Comparison of ENCODE assay signal across 25 cellular contexts in the genomic region with DNA sequence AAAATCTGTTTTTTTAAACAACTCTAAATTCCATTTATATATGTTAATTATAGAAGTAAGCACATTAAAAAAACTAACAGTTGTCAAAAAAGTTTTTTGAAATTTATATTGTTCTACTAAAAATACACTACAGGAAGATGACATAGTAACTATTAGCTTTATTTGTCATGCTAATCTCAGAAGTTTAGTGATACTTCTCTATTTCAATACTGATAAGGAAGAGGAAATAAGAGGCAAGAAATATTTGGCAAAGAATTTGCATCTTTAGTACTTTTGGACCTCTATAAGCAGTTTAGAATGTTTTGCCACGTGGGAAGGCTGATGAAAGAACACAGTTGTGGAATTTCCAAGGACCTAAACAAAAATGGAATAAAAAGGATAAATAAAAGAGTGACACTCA. TPM values are rescaled to one million over a fixed set of nuclear protein-coding genes. Genes with fewer than 3 reads are reported as not detected.
DNase-seq lines count a peak whose midpoint lies in the region; ATAC-seq, FAIRE-seq and TF ChIP-seq lines count a peak whose summit lies in the region.
"Had no signal": no experiment of that assay in that cellular context is flagged by ENCODE, and none has a peak within 500 bp of the region (broad histone marks: within the 10 kb centered on the region; RNA-seq: fewer than 3 reads in every experiment).

No MANE protein-coding gene starts in this region.

- H3K9ac ChIP-seq in GM12878 (ENCODE audit: control insufficient read depth, insufficient read depth, low read length), result no peak overlapping the region
- no peak overlapping the region for H3K9ac ChIP-seq in SK-N-SH
- H3K9ac ChIP-seq: KMS-11 had no signal

- TF ChIP-seq POLR2A in GM12878 (IDR thresholded peaks at IDR 0.05; ENCODE audit: low read depth, low read length) (no peak), GM12891 (IDR thresholded peaks at IDR 0.05; ENCODE audit: low read depth, low read length) (no peak)

- H2AFZ ChIP-seq in GM12878 (ENCODE audit: control insufficient read depth, low read depth, low read length) (no peak overlapping the region), SK-N-SH (ENCODE audit: low read depth) (no peak overlapping the region)

- no peaks in the 10 kb centered on the region for H3K9me2 ChIP-seq in SK-N-SH

- H3K27me3 Mint-ChIP-seq in naive B cell, result no peaks in the 10 kb centered on the region
- H3K27me3 Mint-ChIP-seq: CD4-positive, alpha-beta memory T cell had no signal

- peaks cover 37 to 71% (median 59%) of the 10 kb centered on the region in 3 donors for H3K4me1 Mint-ChIP-seq in naive B cell
- peaks cover 48% of the 10 kb centered on the region for H3K4me1 Mint-ChIP-seq in stimulated activated effector memory CD8-positive, alpha-beta T cell treated with anti-CD3 and anti-CD28 coated beads, Interleukin-12 subunit alpha, Interleukin-12 subunit beta, amount 100 ng/mL, for 72 hours

- RAD21 ChIA-PET in GM12878 (lab: Charles Lee; ENCODE audit: unreplicated experiment), result no interaction called here

- no peak for TF ChIP-seq RAD21 in GM12878 (IDR thresholded peaks at IDR 0.05; ENCODE audit: insufficient read depth, low read depth, low read length)
- no peak for TF ChIP-seq RAD21 in SK-N-SH (IDR thresholded peaks at IDR 0.05; ENCODE audit: low read length)

- H3K4me3 ChIP-seq in GM12878 (no peak overlapping the region), SK-N-SH (ENCODE audit: low read depth in 2 of 2, low read length in 1 of 2) (no peak overlapping the region)
- H3K4me3 ChIP-seq: SJCRH30 had no signal

- peaks cover 51 to 62% of the 10 kb centered on the region in 2 donors for H3K36me3 Mint-ChIP-seq in naive B cell
- peaks cover 64% of the 10 kb centered on the region for H3K36me3 Mint-ChIP-seq in stimulated activated effector memory CD8-positive, alpha-beta T cell treated with anti-CD3 and anti-CD28 coated beads, Interleukin-12 subunit alpha, Interleukin-12 subunit beta, amount 100 ng/mL, for 72 hours

- peaks cover 10 to 37% (median 21%) of the 10 kb centered on the region in 7 donors for H3K9me3 Mint-ChIP-seq in naive B cell
- no peaks in the 10 kb centered on the region for H3K9me3 Mint-ChIP-seq in stimulated activated effector memory CD8-positive, alpha-beta T cell treated with anti-CD3 and anti-CD28 coated beads, Interleukin-12 subunit alpha, Interleukin-12 subunit beta, amount 100 ng/mL, for 72 hours

- peaks cover 10% of the 10 kb centered on the region; the same call in 1 of the 2 replicates for H3K4me1 ChIP-seq in GM12878 (ENCODE audit: control insufficient read depth, insufficient read depth, low read length)
- no peaks in the 10 kb centered on the region for H3K4me1 ChIP-seq in SK-N-SH (ENCODE audit: control insufficient read depth in 1 of 2, insufficient read depth in 2 of 2, low read depth in 1 of 2, low read length in 1 of 2)
- H3K4me1 ChIP-seq: BE2C, SJCRH30 had no signal

- H3K9me3 ChIP-seq in GM12878 (replicated peaks; ENCODE audit: control insufficient read depth, insufficient read depth, low read length), result peaks cover 37% of the 10 kb centered on the region
- H3K9me3 ChIP-seq in SK-N-SH, result no peaks in the 10 kb centered on the region
- H3K9me3 ChIP-seq: BE2C had no signal

- H3K79me2 ChIP-seq in GM12878 (ENCODE audit: control insufficient read depth, insufficient read depth, low read length) (peaks cover 61% of the 10 kb centered on the region), SK-N-SH (ENCODE audit: insufficient read depth) (peaks cover 26% of the 10 kb centered on the region)

- H3K27ac ChIP-seq in GM12878 (ENCODE audit: control insufficient read depth, insufficient read depth) (peak overlapping the region; percentile 27; the same call in 1 of the 2 replicates), SK-N-SH (ENCODE audit: low read depth in 2 of 2, low read length in 1 of 2) (no peak overlapping the region)
- H3K27ac ChIP-seq: KMS-11, SJCRH30 had no signal

- FAIRE-seq in A204.1 (lab: Jason Lieb, UNC), result peak; percentile 11
- peak; percentile 26 for FAIRE-seq in GM19239 (lab: Jason Lieb, UNC)
- no peak for FAIRE-seq in GM12878 (lab: Jason Lieb, UNC)
- FAIRE-seq in GM12891 (lab: Jason Lieb, UNC), result no peak

- intact Hi-C loops in GM12878 (cut with micrococcal nuclease; ENCODE audit: unreplicated experiment), result no loop called here

- H3K4me2 ChIP-seq in GM12878 (ENCODE audit: control insufficient read depth, insufficient read depth) (peak overlapping the region; percentile 53; the same call in 1 of the 2 replicates), SK-N-SH (no peak overlapping the region)
- H3K4me2 ChIP-seq: KMS-11 had no signal

- H3K27ac Mint-ChIP-seq in naive B cell, result peak overlapping the region in 4 of 6 donors; percentile 63 to 90 (median 71)
- H3K27ac Mint-ChIP-seq in stimulated activated effector memory CD8-positive, alpha-beta T cell treated with anti-CD3 and anti-CD28 coated beads, Interleukin-12 subunit alpha, Interleukin-12 subunit beta, amount 100 ng/mL, for 72 hours, result no peak overlapping the region
- H3K27ac Mint-ChIP-seq: HFFc6 had no signal

- in situ Hi-C loops in GM12878 (cut with MboI), result no loop called here

- POLR2A ChIA-PET in GM12878 (lab: Charles Lee), result no interaction called here
- POLR2A ChIA-PET in SK-N-SH (lab: Yijun Ruan, JAX), result no interaction called here

- CTCF ChIA-PET in GM12878 (lab: Yijun Ruan, JAX) (no interaction called here), SK-N-SH (lab: Yijun Ruan, JAX) (interaction anchor here (1.5 kb wide), 1 partner anchor 112 kb away, joined by 3 read pairs; no protein-coding TSS in a partner anchor)

- H3K4me3 Mint-ChIP-seq in naive B cell, result peak overlapping the region in 4 of 8 donors; percentile 19 to 78 (median 66)
- no peak overlapping the region for H3K4me3 Mint-ChIP-seq in stimulated activated effector memory CD8-positive, alpha-beta T cell treated with anti-CD3 and anti-CD28 coated beads, Interleukin-12 subunit alpha, Interleukin-12 subunit beta, amount 100 ng/mL, for 72 hours
- H3K4me3 Mint-ChIP-seq: CD4-positive, alpha-beta memory T cell; HFFc6 had no signal

- ATAC-seq in GM12878 (peak; percentile 44), naive B cell (ENCODE audit: low read depth in 2 of 2) (peak; percentile 47 to 67)
- no peak for ATAC-seq in stimulated activated effector memory CD8-positive, alpha-beta T cell treated with anti-CD3 and anti-CD28 coated beads, Interleukin-12 subunit alpha, Interleukin-12 subunit beta, amount 100 ng/mL, for 72 hours
- ATAC-seq: Panc1 had no signal

- BruUV-seq in GM12878 (replicated peaks; lab: Mats Ljungman, UMichigan), result no TSS peak

- WGBS in GM12878 (ENCODE audit: insufficient coverage, insufficient replicate concordance, low lambda C conversion rate, missing lambda C conversion rate), result 36% methylated on average over 1 of the region's 1 CpG
- WGBS in SK-N-SH (ENCODE audit: low lambda C conversion rate), result 100% methylated on average over 1 of the region's 1 CpG

- no peak for DNase-seq in GM19239 (ENCODE audit: insufficient read length, low spot score)
- DNase-seq in GM12878 (ENCODE audit: low read depth, low spot score), result no peak
- DNase-seq in naive B cell, result no peak
- DNase-seq in SK-N-SH, result no peak
- no peak for DNase-seq in GM12891 (ENCODE audit: insufficient read length, low spot score)
- DNase-seq in activated CD4-positive, CD25-positive, alpha-beta regulatory T cell (lab: John Stamatoyannopoulos, UW), result no peak
- DNase-seq in stimulated activated effector memory CD8-positive, alpha-beta T cell treated with anti-CD3 and anti-CD28 coated beads, Interleukin-12 subunit alpha, Interleukin-12 subunit beta, amount 100 ng/mL, for 72 hours (ENCODE audit: low spot score in 2 of 2), result no peak
- DNase-seq: 8988T; BE2C; CD4-positive, alpha-beta memory T cell; DMS153; EL; H7; HFFc6; NCI-H1436; NCI-H1930; NCI-H226; NCI-H524; NCI-H82; SJCRH30 had no signal

- SMC1A ChIA-PET in GM12878 (lab: Charles Lee; ENCODE audit: uncharacterized antibody, unreplicated experiment), result interaction anchor here (1.3 to 1.4 kb wide), 2 partner anchors 25 to 34 kb away, joined by 5 to 7 read pairs; no protein-coding TSS in a partner anchor

- H3K27me3 ChIP-seq in GM12878 (replicated peaks in 1 of 2; ENCODE audit: control insufficient read depth in 2 of 2, insufficient read depth in 2 of 2, low read length in 1 of 2) (no peaks in the 10 kb centered on the region), SK-N-SH (ENCODE audit: insufficient read depth) (no peaks in the 10 kb centered on the region)
- H3K27me3 ChIP-seq: BE2C, SJCRH30 had no signal

- TF ChIP-seq CTCF in GM12878 (IDR thresholded peaks at IDR 0.05 in 2 of 3, conservative IDR thresholded peaks at IDR 0.05 in 1 of 3; ENCODE audit: control insufficient read depth in 2 of 3, extremely low read depth in 1 of 3, insufficient read depth in 1 of 3, low read depth in 3 of 3, low read length in 3 of 3) (no peak), SK-N-SH (IDR thresholded peaks at IDR 0.05) (no peak)

- H3K36me3 ChIP-seq in GM12878 (ENCODE audit: control insufficient read depth in 2 of 2, insufficient read depth in 2 of 2, low read length in 1 of 2), result peaks cover 8 to 39% of the 10 kb centered on the region in 2 experiments
- peaks cover 17 to 51% of the 10 kb centered on the region in 2 experiments for H3K36me3 ChIP-seq in SK-N-SH (replicated peaks in 1 of 2; ENCODE audit: control insufficient read depth in 1 of 2, insufficient read depth in 2 of 2, low read length in 1 of 2)

- no peak for TF ChIP-seq EP300 in GM12878 (IDR thresholded peaks at IDR 0.05; ENCODE audit: borderline replicate concordance in 1 of 2, control insufficient read depth in 1 of 2, low read depth in 2 of 2, low read length in 2 of 2)
- no peak for TF ChIP-seq EP300 in SK-N-SH (IDR thresholded peaks at IDR 0.05; ENCODE audit: borderline replicate concordance in 1 of 2, low read depth in 1 of 2, low read length in 1 of 2)

- peaks cover 4% of the 10 kb centered on the region for H3F3A ChIP-seq in SK-N-SH (replicated peaks; ENCODE audit: insufficient read depth)

- no peaks in the 10 kb centered on the region for H4K20me1 ChIP-seq in GM12878 (ENCODE audit: control insufficient read depth, insufficient read depth)
- H4K20me1 ChIP-seq in SK-N-SH (ENCODE audit: insufficient read depth), result no peaks in the 10 kb centered on the region

RNA-seq across cellular contexts. Expression of a gene that starts 12.6 kb away (rescaled TPM):
- 290 and 314 TPM in 2 replicates for total RNA-seq in GM12878 (2013; cell fraction: nucleolus; rRNA removed)
- 121 and 148 TPM in 2 replicates for total RNA-seq in GM12878 (2014; rRNA removed)
- total RNA-seq in GM12878 (2014; rRNA removed; fragmentation: Illumina TruSeq; extraction: Trizol), result 159 and 161 TPM in 2 replicates
- total RNA-seq in GM12878 (2021), result 89.0 and 95.4 TPM in 2 replicates
- 72.9 TPM for polyA plus RNA-seq in GM12878 (2011; ENCODE audit: low read depth)
- polyA plus RNA-seq in GM12878 (2011; rRNA removed), result 258 and 363 TPM in 2 replicates
- 78.2 and 88.9 TPM in 2 replicates for polyA plus RNA-seq in GM12878 (2011; cell fraction: cytosol; rRNA removed)
- 69.4 and 105 TPM in 2 replicates for polyA plus RNA-seq in GM12878 (2011; cell fraction: nucleus; rRNA removed)
- 102 and 129 TPM in 2 replicates for polyA plus RNA-seq in GM12878 (2012)
- polyA plus RNA-seq in GM12878 (2014; fragmentation: Illumina TruSeq; extraction: Trizol), result 155 and 200 TPM in 2 replicates
- 100 to 1,000 TPM; 182 to 296 TPM for polyA plus RNA-seq in GM12878 (2014; fragmentation: Nextera tagmentation; extraction: Ambion mirVana)
- polyA plus RNA-seq in GM12878 (2014; rRNA removed), result 96.0 and 113 TPM in 2 replicates
- 10 to 100 TPM; 95.2 to 99.1 TPM for polyA plus RNA-seq in GM12878 (2016; fragmentation: Nextera tagmentation; extraction: Ambion mirVana)
- 81.9 and 114 TPM in 2 replicates for polyA minus RNA-seq in GM12878 (2011; rRNA and poly(A)+ RNA removed)
- 53.1 and 61.7 TPM in 2 replicates for polyA minus RNA-seq in GM12878 (2011; cell fraction: cytosol; rRNA and poly(A)+ RNA removed)
- 99.3 and 99.9 TPM in 2 replicates for polyA minus RNA-seq in GM12878 (2011; cell fraction: nucleus; rRNA and poly(A)+ RNA removed)
- 10 to 100 TPM; 62.8 to 86.0 (median 70.8) TPM for polyA plus RNA-seq in naive B cell (ENCODE audit: low read depth in 6 of 6)
- polyA plus RNA-seq in SK-N-SH (2012; rRNA removed), result 11.5 and 16.7 TPM in 2 replicates
- 18.5 and 18.7 TPM in 2 replicates for polyA plus RNA-seq in SK-N-SH (2012; cell fraction: cytosol; rRNA removed)
- 4.7 and 14.5 TPM in 2 replicates for polyA plus RNA-seq in SK-N-SH (2012; cell fraction: nucleus; rRNA removed)
- polyA plus RNA-seq in GM12891 (2012; ENCODE audit: low read depth, missing spikeins), result 114 TPM

RNA-seq across cellular contexts. Expression of a gene that starts 33.1 kb away (rescaled TPM):
- total RNA-seq in GM12878 (2013; cell fraction: nucleolus; rRNA removed), result not detected in 2 replicates
- 0.06 and 0.16 TPM in 2 replicates for total RNA-seq in GM12878 (2014; rRNA removed)
- 0.14 and 0.18 TPM in 2 replicates for total RNA-seq in GM12878 (2014; rRNA removed; fragmentation: Illumina TruSeq; extraction: Trizol)
- total RNA-seq in GM12878 (2021), result 0.08 and 0.18 TPM in 2 replicates
- not detected for polyA plus RNA-seq in GM12878 (2011; ENCODE audit: low read depth)
- polyA plus RNA-seq in GM12878 (2011; rRNA removed), result 0.05 and 0.09 TPM in 2 replicates
- 0.01 TPM in 1 of 2 replicates, not detected in the other for polyA plus RNA-seq in GM12878 (2011; cell fraction: cytosol; rRNA removed)
- polyA plus RNA-seq in GM12878 (2011; cell fraction: nucleus; rRNA removed), result not detected in 2 replicates
- polyA plus RNA-seq in GM12878 (2012), result 0.20 and 0.28 TPM in 2 replicates
- 0.09 TPM in 1 of 2 replicates, not detected in the other for polyA plus RNA-seq in GM12878 (2014; fragmentation: Illumina TruSeq; extraction: Trizol)
- polyA plus RNA-seq in GM12878 (2014; fragmentation: Nextera tagmentation; extraction: Ambion mirVana), result under 1 TPM in 1 of 2 experiments, not detected in 1; 0.22 TPM
- 0.05 and 0.06 TPM in 2 replicates for polyA plus RNA-seq in GM12878 (2014; rRNA removed)
- polyA plus RNA-seq in GM12878 (2016; fragmentation: Nextera tagmentation; extraction: Ambion mirVana), result not detected
- not detected in 2 replicates for polyA minus RNA-seq in GM12878 (2011; rRNA and poly(A)+ RNA removed)
- not detected in 2 replicates for polyA minus RNA-seq in GM12878 (2011; cell fraction: cytosol; rRNA and poly(A)+ RNA removed)
- not detected in 2 replicates for polyA minus RNA-seq in GM12878 (2011; cell fraction: nucleus; rRNA and poly(A)+ RNA removed)
- not detected for polyA plus RNA-seq in naive B cell (ENCODE audit: low read depth in 6 of 6)
- not detected in 2 replicates for polyA plus RNA-seq in SK-N-SH (2012; rRNA removed)
- not detected in 2 replicates for polyA plus RNA-seq in SK-N-SH (2012; cell fraction: cytosol; rRNA removed)
- polyA plus RNA-seq in SK-N-SH (2012; cell fraction: nucleus; rRNA removed), result not detected in 2 replicates
- 0.49 TPM for polyA plus RNA-seq in GM12891 (2012; ENCODE audit: low read depth, missing spikeins)
- total RNA-seq: CD4-positive, alpha-beta memory T cell; H7; HFFc6; HT-29; M059J; SJCRH30 had no signal
- polyA plus RNA-seq: CD4-positive, alpha-beta memory T cell had no signal
